In the genomic region with DNA sequence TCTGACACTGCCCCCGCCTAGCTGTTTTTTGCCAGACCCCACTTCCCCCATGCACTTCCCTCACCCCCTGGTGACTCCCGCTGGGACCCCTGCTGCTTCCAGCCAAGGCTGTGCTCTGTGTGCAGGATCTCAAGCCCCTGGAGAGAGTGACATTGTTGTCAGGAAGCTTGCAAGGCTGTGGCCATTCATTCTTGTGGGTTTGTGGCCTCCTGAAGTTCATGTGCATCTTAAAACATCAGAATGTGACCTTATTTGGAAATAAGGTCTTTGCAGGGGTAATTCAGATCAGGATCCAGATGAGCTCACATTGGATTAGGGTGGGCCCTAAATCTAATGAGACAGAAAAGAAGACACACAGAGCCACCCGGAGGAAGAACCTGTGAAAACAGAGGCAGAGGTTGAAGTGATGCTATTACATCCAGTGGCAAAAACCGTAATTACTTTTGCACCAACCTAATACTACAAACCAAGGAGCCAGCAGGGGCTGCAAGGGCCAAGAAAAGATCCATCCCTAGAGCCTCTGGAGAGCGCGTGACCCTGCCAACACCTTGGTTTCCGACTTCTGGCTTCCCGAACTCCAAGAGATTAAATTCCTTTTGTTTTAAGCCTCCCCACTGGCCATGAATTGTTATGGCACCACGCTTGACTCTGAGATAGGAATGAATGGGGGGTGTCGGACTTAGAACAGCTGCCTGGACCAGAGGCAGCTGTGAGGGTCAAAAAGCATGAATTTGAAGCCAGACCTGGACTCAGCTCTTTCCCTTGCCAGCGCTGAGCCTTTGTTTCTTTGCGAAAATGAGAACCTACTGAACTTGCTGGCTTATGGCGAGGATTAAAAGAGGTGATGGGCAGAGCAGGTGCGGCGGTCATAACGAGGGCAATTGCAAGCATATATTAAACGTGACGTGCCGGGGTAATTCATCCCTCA, we compare ENCODE assay signal across 10 cellular contexts.
A peak's percentile ranks its signal among the peaks of the same experiment; 100 is the strongest.
DNase-seq lines count a peak whose midpoint lies in the region; ATAC-seq, FAIRE-seq and TF ChIP-seq lines count a peak whose summit lies in the region.
"Had no signal": no experiment of that assay in that cellular context is flagged by ENCODE, and none has a peak within 500 bp of the region (broad histone marks: within the 10 kb centered on the region; RNA-seq: fewer than 3 reads in every experiment).

No MANE protein-coding gene starts in this region.

- H3K4me1 Mint-ChIP-seq in astrocyte (ENCODE audit: low read depth, unreplicated experiment) (peaks cover 26% of the 10 kb centered on the region), natural killer cell (peaks cover 20 to 28% of the 10 kb centered on the region in 2 donors), MCF 10A (ENCODE audit: insufficient read depth, unreplicated experiment) (no peaks in the 10 kb centered on the region)

- H3K79me2 ChIP-seq in astrocyte (ENCODE audit: insufficient read depth, low read length) = no peaks in the 10 kb centered on the region

- TF ChIP-seq CTCF in astrocyte (IDR thresholded peaks at IDR 0.05; ENCODE audit: insufficient read depth, low read depth, low read length) (no peak), natural killer cell (IDR thresholded peaks at IDR 0.05) (no peak), MCF 10A (IDR thresholded peaks at IDR 0.05; ENCODE audit: unreplicated experiment) (no peak)

- H3K9me3 Mint-ChIP-seq in astrocyte (ENCODE audit: unreplicated experiment) (no peaks in the 10 kb centered on the region), natural killer cell (no peaks in the 10 kb centered on the region), MCF 10A (ENCODE audit: unreplicated experiment) (no peaks in the 10 kb centered on the region)

- H3K4me3 ChIP-seq in astrocyte (ENCODE audit: insufficient read depth, low read depth, low read length) = no peak overlapping the region

- H3K4me2 ChIP-seq in astrocyte (ENCODE audit: low read length) = peak overlapping the region; percentile 53

- CTCF ChIA-PET in MCF 10A (lab: Yijun Ruan, JAX) = no interaction called here

- ATAC-seq in natural killer cell (peak; percentile 15 to 59 (median 52)), HG02852 (IDR thresholded peaks at IDR 0.05; ENCODE audit: unreplicated experiment) (no peak), GM19397 (IDR thresholded peaks at IDR 0.05; ENCODE audit: unreplicated experiment) (no peak)

- H2AFZ ChIP-seq in astrocyte (ENCODE audit: low read depth, low read length) = no peak overlapping the region

- no peak overlapping the region for H3K4me3 Mint-ChIP-seq in astrocyte (ENCODE audit: unreplicated experiment)
- no peak overlapping the region for H3K4me3 Mint-ChIP-seq in natural killer cell
- no peak overlapping the region for H3K4me3 Mint-ChIP-seq in MCF 10A (ENCODE audit: unreplicated experiment)

- H4K20me1 ChIP-seq in astrocyte (ENCODE audit: insufficient read depth, low read length) = no peaks in the 10 kb centered on the region

- no peaks in the 10 kb centered on the region for H3K9me3 ChIP-seq in astrocyte (ENCODE audit: insufficient read depth, low read depth, low read length)

- no peaks in the 10 kb centered on the region for H3K36me3 ChIP-seq in astrocyte (ENCODE audit: insufficient read depth, low read length)

- FAIRE-seq in astrocyte (lab: Jason Lieb, UNC) = no peak
- FAIRE-seq: endometrium had no signal

- H3K9ac ChIP-seq in astrocyte (ENCODE audit: low read length) = peak overlapping the region; percentile 6

- no peaks in the 10 kb centered on the region for H3K27me3 ChIP-seq in astrocyte (ENCODE audit: insufficient read depth, low read length)

- POLR2A ChIA-PET in MCF 10A (lab: Yijun Ruan, JAX) = no interaction called here

- no peaks in the 10 kb centered on the region for H3K27me3 Mint-ChIP-seq in astrocyte (ENCODE audit: low read depth, unreplicated experiment)
- H3K27me3 Mint-ChIP-seq in natural killer cell (ENCODE audit: low read depth in 2 of 2) = peaks cover 0 to 3% of the 10 kb centered on the region in 2 donors
- peaks cover 14% of the 10 kb centered on the region for H3K27me3 Mint-ChIP-seq in MCF 10A (ENCODE audit: insufficient read depth, unreplicated experiment)

- BruUV-seq in MCF 10A (replicated peaks; lab: Mats Ljungman, UMichigan) = no TSS peak

- H3K4me1 ChIP-seq in astrocyte (ENCODE audit: insufficient read depth, low read length) = peaks cover 24% of the 10 kb centered on the region

- DNase-seq in NCI-H2227 (lab: John Stamatoyannopoulos, UW; ENCODE audit: unreplicated experiment) = peak; percentile 21
- no peak for DNase-seq in NCI-H2227 treated with DMSO at 0.1 percent for 48 hours (lab: John Stamatoyannopoulos, UW)
- peak; percentile 63 for DNase-seq in MV-4-11 (lab: John Stamatoyannopoulos, UW)
- peak; percentile 54 for DNase-seq in astrocyte (ENCODE audit: low read depth)
- no peak for DNase-seq in natural killer cell
- DNase-seq in MCF 10A (ENCODE audit: unreplicated experiment) = no peak
- DNase-seq: NCI-H2029 treated with DMSO at 0.1 percent for 48 hours had no signal

- H3K27ac Mint-ChIP-seq in astrocyte (ENCODE audit: unreplicated experiment) (peak overlapping the region; percentile 34), natural killer cell (peak overlapping the region; percentile 5 to 19), MCF 10A (ENCODE audit: low read depth, unreplicated experiment) (no peak overlapping the region)

- intact Hi-C loops in natural killer cell (cut with micrococcal nuclease) (no loop called here), MCF 10A (cut with micrococcal nuclease) (no loop called here)

- peaks cover 3% of the 10 kb centered on the region for H3K36me3 Mint-ChIP-seq in astrocyte (ENCODE audit: low read depth, unreplicated experiment)
- no peaks in the 10 kb centered on the region for H3K36me3 Mint-ChIP-seq in natural killer cell
- H3K36me3 Mint-ChIP-seq in MCF 10A (ENCODE audit: insufficient read depth, unreplicated experiment) = peaks cover 6% of the 10 kb centered on the region

- peak overlapping the region; percentile 29 for H3K27ac ChIP-seq in astrocyte (ENCODE audit: low read depth, low read length)

Comparison
In these comparisons a context has a peak if more than half of its experiments do, and no peak if none do; other contexts are left out.
1. DNase-seq: peak in NCI-H2227 (single experiment), MV-4-11 (single experiment) and astrocyte (single experiment); none in NCI-H2227 treated with DMSO at 0.1 percent for 48 hours (single experiment), natural killer cell (single experiment) and MCF 10A (single experiment).
2. ATAC-seq: peak in natural killer cell (3 of 3); none in HG02852 (single experiment) and GM19397 (single experiment).